In genomic region chr14:69043598-69044267, GRCh38 we compare ENCODE assay signal across 9 cellular contexts.
DNase-seq lines count a peak whose midpoint lies in the region; ATAC-seq and TF ChIP-seq lines count a peak whose summit lies in the region.
"Had no signal": no experiment of that assay in that cellular context is flagged by ENCODE, and none has a peak within 500 bp of the region (broad histone marks: within the 10 kb centered on the region; RNA-seq: fewer than 3 reads in every experiment).

No MANE protein-coding gene starts in this region.

- peak overlapping the region; percentile 55 for H4K91ac ChIP-seq in mesenchymal stem cell (ENCODE audit: low read length)

- intact Hi-C loops in dendritic cell treated with granulocyte-macrophage colony-stimulating factor and Interleukin-4, amounts not matched to agents 40 ng/mL and 50 ng/mL, for 4 days (cut with micrococcal nuclease) = loop anchor here (5.0 kb wide), 1 partner anchor 66 kb away; the partner anchor contains the start of gene ACTN1
- intact Hi-C loops in upper lobe of right lung (cut with DNase I) = no loop called here
- intact Hi-C loops in posterior vena cava (cut with DNase I) = loop anchor here (2.0 to 10.0 kb wide), 4 partner anchors 15 to 99 kb away; no protein-coding TSS in a partner anchor
- intact Hi-C loops in natural killer cell (cut with micrococcal nuclease) = no loop called here

- H3K4me2 ChIP-seq in mesenchymal stem cell (ENCODE audit: low read length, poor library complexity, severe bottlenecking) = no peak overlapping the region

- peak overlapping the region; percentile 39 for H2BK120ac ChIP-seq in mesenchymal stem cell (ENCODE audit: low read depth, low read length)

- WGBS in mesenchymal stem cell = 74% methylated on average over 5 of the region's 8 CpGs

- peak overlapping the region; percentile 46 for H3K4me3 Mint-ChIP-seq in dendritic cell treated with granulocyte-macrophage colony-stimulating factor and Interleukin-4, amounts not matched to agents 40 ng/mL and 50 ng/mL, for 4 days
- H3K4me3 Mint-ChIP-seq in type B pancreatic cell (no peak overlapping the region), natural killer cell (no peak overlapping the region)

- H3K18ac ChIP-seq in mesenchymal stem cell (ENCODE audit: low read depth in 1 of 2, low read length in 2 of 2) = peak overlapping the region; percentile 72 to 88

- H2BK15ac ChIP-seq in mesenchymal stem cell (ENCODE audit: low read depth, poor library complexity, severe bottlenecking) = peak overlapping the region; percentile 33

- H2AK5ac ChIP-seq in mesenchymal stem cell (ENCODE audit: low read length, severe bottlenecking) = peak overlapping the region; percentile 7

- peak overlapping the region; percentile 17 for H3K9ac ChIP-seq in mesenchymal stem cell (ENCODE audit: low read length)

- peaks cover 28% of the 10 kb centered on the region for H3K4me1 ChIP-seq in mesenchymal stem cell (ENCODE audit: control insufficient read depth, insufficient read depth, low read depth, low read length)
- peaks cover 54% of the 10 kb centered on the region for H3K4me1 ChIP-seq in upper lobe of right lung

- no peak overlapping the region for H3K23ac ChIP-seq in mesenchymal stem cell (ENCODE audit: low read length in 2 of 2)

- peak overlapping the region; percentile 95 for H3K27ac Mint-ChIP-seq in dendritic cell treated with granulocyte-macrophage colony-stimulating factor and Interleukin-4, amounts not matched to agents 40 ng/mL and 50 ng/mL, for 4 days
- no peak overlapping the region for H3K27ac Mint-ChIP-seq in type B pancreatic cell
- no peak overlapping the region for H3K27ac Mint-ChIP-seq in natural killer cell

- no peaks in the 10 kb centered on the region for H3K9me3 ChIP-seq in mesenchymal stem cell (ENCODE audit: control insufficient read depth, low read length)
- no peaks in the 10 kb centered on the region for H3K9me3 ChIP-seq in upper lobe of right lung

- TF ChIP-seq CTCF in upper lobe of right lung (IDR thresholded peaks at IDR 0.05) = no peak
- TF ChIP-seq CTCF in type B pancreatic cell (conservative IDR thresholded peaks at IDR 0.05) = no peak
- no peak for TF ChIP-seq CTCF in natural killer cell (IDR thresholded peaks at IDR 0.05)

- DNase-seq in NOMO-1 (lab: John Stamatoyannopoulos, UW; ENCODE audit: unreplicated experiment in 2 of 2) (peak; percentile 61 to 83), mesenchymal stem cell (peak; percentile 70), upper lobe of right lung (no peak), posterior vena cava (ENCODE audit: low spot score) (no peak), type B pancreatic cell (ENCODE audit: extremely low spot score, unreplicated experiment) (no peak), natural killer cell (no peak)
- no peak for DNase-seq in activated effector memory CD4-positive, alpha-beta T cell treated with anti-CD3 and anti-CD28 coated beads, Interleukin-2, amount 50 U/mL, for 16 hours
- DNase-seq: NCI-H2227 treated with DMSO at 0.1 percent for 48 hours had no signal

- H3K4me3 ChIP-seq in mesenchymal stem cell (ENCODE audit: insufficient read depth in 1 of 2, low read depth in 1 of 2, low read length in 2 of 2) (no peak overlapping the region), upper lobe of right lung (no peak overlapping the region)

- peak overlapping the region; percentile 48 for H4K8ac ChIP-seq in mesenchymal stem cell (ENCODE audit: low read length)

- H3K79me1 ChIP-seq in mesenchymal stem cell (replicated peaks; ENCODE audit: low read length, poor library complexity, severe bottlenecking) = peaks cover 2% of the 10 kb centered on the region

- peak overlapping the region; percentile 13 to 54 for H3K4ac ChIP-seq in mesenchymal stem cell (ENCODE audit: low read depth in 1 of 2, low read length in 2 of 2)

- H3K36me3 Mint-ChIP-seq in dendritic cell treated with granulocyte-macrophage colony-stimulating factor and Interleukin-4, amounts not matched to agents 40 ng/mL and 50 ng/mL, for 4 days (ENCODE audit: low read depth) = no peaks in the 10 kb centered on the region
- H3K36me3 Mint-ChIP-seq in type B pancreatic cell (no peaks in the 10 kb centered on the region), natural killer cell (no peaks in the 10 kb centered on the region)

- H3K27me3 Mint-ChIP-seq in dendritic cell treated with granulocyte-macrophage colony-stimulating factor and Interleukin-4, amounts not matched to agents 40 ng/mL and 50 ng/mL, for 4 days = peaks cover 3% of the 10 kb centered on the region
- H3K27me3 Mint-ChIP-seq in type B pancreatic cell (peaks cover 2% of the 10 kb centered on the region), natural killer cell (ENCODE audit: low read depth in 2 of 2) (peaks cover 13 to 16% of the 10 kb centered on the region in 2 donors)

- H3K27me3 ChIP-seq in mesenchymal stem cell (ENCODE audit: control insufficient read depth in 1 of 2, insufficient read depth in 1 of 2, low read length in 2 of 2) (no peaks in the 10 kb centered on the region), upper lobe of right lung (no peaks in the 10 kb centered on the region)

- H3K9me3 Mint-ChIP-seq in dendritic cell treated with granulocyte-macrophage colony-stimulating factor and Interleukin-4, amounts not matched to agents 40 ng/mL and 50 ng/mL, for 4 days = no peaks in the 10 kb centered on the region
- H3K9me3 Mint-ChIP-seq in type B pancreatic cell = no peaks in the 10 kb centered on the region
- H3K9me3 Mint-ChIP-seq in natural killer cell = no peaks in the 10 kb centered on the region

- no peak overlapping the region for H3K27ac ChIP-seq in mesenchymal stem cell (ENCODE audit: low read length, poor library complexity, severe bottlenecking)
- H3K27ac ChIP-seq in upper lobe of right lung = peak overlapping the region; percentile 73

- H3K36me3 ChIP-seq in mesenchymal stem cell (ENCODE audit: control insufficient read depth in 1 of 2, insufficient read depth in 2 of 2, low read depth in 1 of 2, low read length in 2 of 2) (peaks cover 0 to 3% of the 10 kb centered on the region in 2 experiments), upper lobe of right lung (no peaks in the 10 kb centered on the region)

- no peak overlapping the region for H3K14ac ChIP-seq in mesenchymal stem cell (ENCODE audit: low read length in 2 of 2)

- H2BK5ac ChIP-seq in mesenchymal stem cell (ENCODE audit: low read depth, low read length, poor library complexity, severe bottlenecking) = no peak overlapping the region

- ATAC-seq in upper lobe of right lung (peak; percentile 52), natural killer cell (no peak)

- H2AFZ ChIP-seq in mesenchymal stem cell (ENCODE audit: low read depth, low read length) = no peak overlapping the region

- peak overlapping the region; percentile 45 to 59 for H2BK12ac ChIP-seq in mesenchymal stem cell (ENCODE audit: low read length in 2 of 2)

- H3K4me1 Mint-ChIP-seq in dendritic cell treated with granulocyte-macrophage colony-stimulating factor and Interleukin-4, amounts not matched to agents 40 ng/mL and 50 ng/mL, for 4 days (ENCODE audit: low read depth) = peaks cover 88% of the 10 kb centered on the region
- H3K4me1 Mint-ChIP-seq in type B pancreatic cell (ENCODE audit: unreplicated experiment) (peaks cover 59% of the 10 kb centered on the region), natural killer cell (peaks cover 14 to 29% of the 10 kb centered on the region in 2 donors)

Comparison
In these comparisons a context has a peak if more than half of its experiments do, and no peak if none do; other contexts are left out.
1. DNase-seq: peak in NOMO-1 (2 of 2) and mesenchymal stem cell (single experiment); none in upper lobe of right lung (single experiment), activated effector memory CD4-positive, alpha-beta T cell treated with anti-CD3 and anti-CD28 coated beads, Interleukin-2, amount 50 U/mL, for 16 hours (single experiment), posterior vena cava (single experiment), type B pancreatic cell (single experiment) and natural killer cell (single experiment).
2. intact Hi-C loops: an anchor here in dendritic cell treated with granulocyte-macrophage colony-stimulating factor and Interleukin-4, amounts not matched to agents 40 ng/mL and 50 ng/mL, for 4 days (5.0 kb wide) and posterior vena cava (2.0 to 10.0 kb wide); none called in upper lobe of right lung and natural killer cell.